Comparison of ENCODE assay signal across 14 cellular contexts in genomic region chr7:131488361-131488760, GRCh38.
A peak's percentile ranks its signal among the peaks of the same experiment; 100 is the strongest.
DNase-seq lines count a peak whose midpoint lies in the region; ATAC-seq and TF ChIP-seq lines count a peak whose summit lies in the region.
"Had no signal": no experiment of that assay in that cellular context is flagged by ENCODE, and none has a peak within 500 bp of the region (broad histone marks: within the 10 kb centered on the region; RNA-seq: fewer than 3 reads in every experiment).

No MANE protein-coding gene starts in this region.

- POLR2A ChIA-PET in CD4-positive, alpha-beta T cell (lab: Charles Lee) = no interaction called here

- no peak for DNase-seq in CD4-positive, alpha-beta T cell
- DNase-seq in Kasumi-1 (lab: John Stamatoyannopoulos, UW) (peak; percentile 18 to 50), chondrocyte (ENCODE audit: low spot score) (no peak), osteocyte (ENCODE audit: extremely low spot score, unreplicated experiment) (no peak), posterior vena cava (ENCODE audit: low spot score) (no peak), medulla oblongata (ENCODE audit: extremely low spot score) (no peak), posterior cingulate gyrus (no peak)
- no peak for DNase-seq in activated CD4-positive, alpha-beta T cell treated with anti-CD3 and anti-CD28 coated beads, Interleukin-2, amount 50 U/mL, for 4 hours
- DNase-seq: activated effector memory CD4-positive, alpha-beta T cell treated with anti-CD3 and anti-CD28 coated beads, Interleukin-2, amount 50 U/mL, for 16 hours; central memory CD4-positive, alpha-beta T cell; NCI-H1092; T-helper 17 cell had no signal

- ATAC-seq in CD4-positive, alpha-beta T cell (ENCODE audit: poor library complexity) = no peak
- ATAC-seq: esophagus mucosa, Panc1, T-helper 17 cell had no signal

- no peaks in the 10 kb centered on the region for H3K27me3 Mint-ChIP-seq in CD4-positive, alpha-beta T cell
- H3K27me3 Mint-ChIP-seq in chondrocyte (ENCODE audit: low read depth) (no peaks in the 10 kb centered on the region), osteocyte (ENCODE audit: unreplicated experiment) (no peaks in the 10 kb centered on the region)
- H3K27me3 Mint-ChIP-seq: T-helper 17 cell had no signal

- peaks cover 63% of the 10 kb centered on the region for H3K36me3 Mint-ChIP-seq in CD4-positive, alpha-beta T cell (ENCODE audit: low read depth)
- H3K36me3 Mint-ChIP-seq in chondrocyte (ENCODE audit: low read depth) (peaks cover 2% of the 10 kb centered on the region), osteocyte (ENCODE audit: unreplicated experiment) (peaks cover 16% of the 10 kb centered on the region)

- no peaks in the 10 kb centered on the region for H3K27me3 ChIP-seq in CD4-positive, alpha-beta T cell (ENCODE audit: control insufficient read depth, insufficient read depth, low read length)

- no peaks in the 10 kb centered on the region for H3K9me3 ChIP-seq in CD4-positive, alpha-beta T cell (ENCODE audit: control insufficient read depth, low read length)

- CTCF ChIA-PET in CD4-positive, alpha-beta T cell (lab: Charles Lee) = no interaction called here

- peak; percentile 20 for TF ChIP-seq CTCF in CD4-positive, alpha-beta T cell (IDR thresholded peaks at IDR 0.05)
- TF ChIP-seq CTCF in chondrocyte (IDR thresholded peaks at IDR 0.05) = peak; percentile 63
- TF ChIP-seq CTCF in osteocyte (IDR thresholded peaks at IDR 0.05) = peak; percentile 37

- no peak overlapping the region for H3K27ac Mint-ChIP-seq in CD4-positive, alpha-beta T cell
- no peak overlapping the region for H3K27ac Mint-ChIP-seq in chondrocyte (ENCODE audit: unreplicated experiment)
- H3K27ac Mint-ChIP-seq in osteocyte (ENCODE audit: unreplicated experiment) = no peak overlapping the region
- H3K27ac Mint-ChIP-seq: T-helper 17 cell had no signal

- H3K4me3 Mint-ChIP-seq in CD4-positive, alpha-beta T cell = no peak overlapping the region
- H3K4me3 Mint-ChIP-seq in chondrocyte (ENCODE audit: unreplicated experiment) = no peak overlapping the region
- H3K4me3 Mint-ChIP-seq in osteocyte (ENCODE audit: unreplicated experiment) = no peak overlapping the region
- H3K4me3 Mint-ChIP-seq: T-helper 17 cell had no signal

- no peaks in the 10 kb centered on the region for H3K4me1 Mint-ChIP-seq in CD4-positive, alpha-beta T cell (ENCODE audit: low read depth)
- H3K4me1 Mint-ChIP-seq in chondrocyte (ENCODE audit: low read depth) (peaks cover 43% of the 10 kb centered on the region), osteocyte (ENCODE audit: unreplicated experiment) (peaks cover 34% of the 10 kb centered on the region)

- H3K9me3 Mint-ChIP-seq in CD4-positive, alpha-beta T cell = no peaks in the 10 kb centered on the region
- H3K9me3 Mint-ChIP-seq in chondrocyte (ENCODE audit: low read depth) (no peaks in the 10 kb centered on the region), osteocyte (ENCODE audit: unreplicated experiment) (no peaks in the 10 kb centered on the region)

- H3K27ac ChIP-seq in CD4-positive, alpha-beta T cell (ENCODE audit: low read depth, low read length) = no peak overlapping the region

- intact Hi-C loops in CD4-positive, alpha-beta T cell (cut with DNase I, micrococcal nuclease) = no loop called here
- intact Hi-C loops in posterior vena cava (cut with DNase I) = no loop called here
- intact Hi-C loops in posterior cingulate gyrus (cut with DNase I) = no loop called here

Comparison
In these comparisons a context has a peak if more than half of its experiments do, and no peak if none do; other contexts are left out.
1. DNase-seq: peak in Kasumi-1 (2 of 2); none in CD4-positive, alpha-beta T cell (0 of 10), chondrocyte (single experiment), osteocyte (single experiment), posterior vena cava (single experiment), activated CD4-positive, alpha-beta T cell treated with anti-CD3 and anti-CD28 coated beads, Interleukin-2, amount 50 U/mL, for 4 hours (0 of 2), medulla oblongata (single experiment) and posterior cingulate gyrus (0 of 10).
2. Peak in every context shown above with its lines, with median percentiles within 50 percentile points of each other: CTCF ChIP-seq.